Comparison of ENCODE assay signal across 22 cellular contexts in the genomic region with DNA sequence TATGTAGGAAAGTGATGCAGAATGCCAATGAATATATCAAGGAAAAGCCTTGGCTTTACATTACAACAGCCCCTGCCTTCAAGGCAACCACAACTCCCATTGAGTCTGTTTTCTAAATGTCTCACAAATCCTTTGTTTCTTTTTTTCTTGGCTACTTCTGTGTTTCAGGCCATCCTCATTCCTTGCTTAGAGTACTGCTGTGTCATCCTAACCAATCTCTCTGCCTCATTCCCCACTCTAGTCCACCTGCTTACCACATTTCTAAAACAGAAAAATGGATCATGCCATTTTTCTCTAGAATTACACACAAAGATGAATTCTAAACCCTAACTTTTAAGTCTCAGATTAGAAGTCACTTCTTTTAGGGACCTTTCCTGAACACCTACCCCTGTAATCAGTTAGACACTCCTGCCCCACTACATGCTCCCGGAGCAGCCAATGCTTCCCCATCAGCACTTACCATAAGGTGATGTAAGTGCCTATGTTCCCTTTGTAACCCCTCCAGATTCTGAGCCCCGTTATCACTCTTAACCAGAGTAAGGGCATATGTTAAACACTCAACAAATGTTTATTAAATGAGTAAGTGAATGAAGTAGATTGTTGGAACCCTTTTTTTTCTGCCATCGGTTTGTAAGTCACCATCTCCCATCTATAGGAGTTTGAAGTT. TPM values are rescaled to one million over a fixed set of nuclear protein-coding genes. Genes with fewer than 3 reads are reported as not detected.
A peak's percentile ranks its signal among the peaks of the same experiment; 100 is the strongest.
DNase-seq lines count a peak whose midpoint lies in the region; ATAC-seq lines count a peak whose summit lies in the region.
"Had no signal": no experiment of that assay in that cellular context is flagged by ENCODE, and none has a peak within 500 bp of the region (broad histone marks: within the 10 kb centered on the region; RNA-seq: fewer than 3 reads in every experiment).

No MANE protein-coding gene starts in this region.

- WGBS in mesenchymal stem cell, result 100% methylated on average over 1 of the region's 3 CpGs

- H3K27me3 Mint-ChIP-seq in activated T-helper 1 cell treated with anti-CD3 and anti-CD28 coated beads, Interleukin-12 subunit alpha, Interleukin-12 subunit beta, Interleukin-2, Interleukin-4 antibody, amounts not matched to agents 30 ng/mL and 10 ng/mL and 1 ng/mL, durations not matched to agents 14 hours and 24 hours and 36 hours (ENCODE audit: insufficient read depth), result no peaks in the 10 kb centered on the region
- H3K27me3 Mint-ChIP-seq: activated CD4-positive, alpha-beta T cell treated with anti-CD3 and anti-CD28 coated beads, Interleukin-2, amount 10 ng/mL, durations not matched to agents 7 days and 5 days had no signal

- peaks cover 13% of the 10 kb centered on the region for H3K4me1 ChIP-seq in ACC112 (ENCODE audit: control insufficient read depth, insufficient read depth, low read length, unreplicated experiment)
- H3K4me1 ChIP-seq in mesenchymal stem cell (ENCODE audit: control insufficient read depth, insufficient read depth, low read depth, low read length), result peaks cover 2% of the 10 kb centered on the region

- no peak overlapping the region for H3K4me3 ChIP-seq in ACC112 (ENCODE audit: low read depth, low read length)
- no peak overlapping the region for H3K4me3 ChIP-seq in mesenchymal stem cell (ENCODE audit: insufficient read depth in 1 of 2, low read depth in 1 of 2, low read length in 2 of 2)
- H3K4me3 ChIP-seq: coronary artery, heart right ventricle, psoas muscle, SJSA1, suprapubic skin had no signal

- no peak overlapping the region for H4K91ac ChIP-seq in mesenchymal stem cell (ENCODE audit: low read length)

- H3K4me1 Mint-ChIP-seq in activated T-helper 1 cell treated with anti-CD3 and anti-CD28 coated beads, Interleukin-12 subunit alpha, Interleukin-12 subunit beta, Interleukin-2, Interleukin-4 antibody, amounts not matched to agents 30 ng/mL and 10 ng/mL and 1 ng/mL, durations not matched to agents 14 hours and 24 hours and 36 hours (ENCODE audit: low read depth), result peaks cover 19% of the 10 kb centered on the region

- H3K4ac ChIP-seq in mesenchymal stem cell (ENCODE audit: low read depth in 1 of 2, low read length in 2 of 2), result peak overlapping the region in 1 of 2 experiments; percentile 61

- intact Hi-C loops in activated T-helper 1 cell treated with anti-CD3 and anti-CD28 coated beads, Interleukin-12 subunit alpha, Interleukin-12 subunit beta, Interleukin-2, Interleukin-4 antibody, amounts not matched to agents 30 ng/mL and 10 ng/mL and 1 ng/mL, durations not matched to agents 14 hours and 24 hours and 36 hours (cut with micrococcal nuclease), result loop anchor here (10.0 kb wide), 1 partner anchor 792 kb away; a partner anchor contains a TSS

- no peak overlapping the region for H2BK15ac ChIP-seq in mesenchymal stem cell (ENCODE audit: low read depth, poor library complexity, severe bottlenecking)

- H3K27ac ChIP-seq in ACC112 (ENCODE audit: low read depth, low read length) (peak overlapping the region; percentile 42), mesenchymal stem cell (ENCODE audit: low read length, poor library complexity, severe bottlenecking) (no peak overlapping the region)
- H3K27ac ChIP-seq: psoas muscle, SJSA1, suprapubic skin had no signal

- H3K27ac Mint-ChIP-seq in activated T-helper 1 cell treated with anti-CD3 and anti-CD28 coated beads, Interleukin-12 subunit alpha, Interleukin-12 subunit beta, Interleukin-2, Interleukin-4 antibody, amounts not matched to agents 30 ng/mL and 10 ng/mL and 1 ng/mL, durations not matched to agents 14 hours and 24 hours and 36 hours, result peak overlapping the region; percentile 9
- H3K27ac Mint-ChIP-seq: activated CD4-positive, alpha-beta T cell treated with anti-CD3 and anti-CD28 coated beads, Interleukin-2, amount 10 ng/mL, durations not matched to agents 7 days and 5 days; T-helper 1 cell treated with Interleukin-12 subunit alpha and Interleukin-12 subunit beta and Interleukin-4 antibody, amounts not matched to agents 30 μg/mL and 1 μg/mL, for 36 hours had no signal

- H3K9me3 Mint-ChIP-seq in activated T-helper 1 cell treated with anti-CD3 and anti-CD28 coated beads, Interleukin-12 subunit alpha, Interleukin-12 subunit beta, Interleukin-2, Interleukin-4 antibody, amounts not matched to agents 30 ng/mL and 10 ng/mL and 1 ng/mL, durations not matched to agents 14 hours and 24 hours and 36 hours, result no peaks in the 10 kb centered on the region
- H3K9me3 Mint-ChIP-seq: activated CD4-positive, alpha-beta T cell treated with anti-CD3 and anti-CD28 coated beads, Interleukin-2, amount 10 ng/mL, durations not matched to agents 7 days and 5 days; T-helper 1 cell treated with Interleukin-12 subunit alpha and Interleukin-12 subunit beta and Interleukin-4 antibody, amounts not matched to agents 30 μg/mL and 1 μg/mL, for 36 hours had no signal

- H3K79me2 ChIP-seq in ACC112 (ENCODE audit: control insufficient read depth, insufficient read depth, low read length, unreplicated experiment), result no peaks in the 10 kb centered on the region

- H2BK12ac ChIP-seq in mesenchymal stem cell (ENCODE audit: low read length in 2 of 2), result peak overlapping the region in 1 of 2 experiments; percentile 3

- no peak overlapping the region for H2AFZ ChIP-seq in ACC112 (ENCODE audit: low read length, unreplicated experiment)
- no peak overlapping the region for H2AFZ ChIP-seq in mesenchymal stem cell (ENCODE audit: low read depth, low read length)

- H3K23ac ChIP-seq in mesenchymal stem cell (ENCODE audit: low read length in 2 of 2), result no peak overlapping the region

- no peak overlapping the region for H3K4me3 Mint-ChIP-seq in activated T-helper 1 cell treated with anti-CD3 and anti-CD28 coated beads, Interleukin-12 subunit alpha, Interleukin-12 subunit beta, Interleukin-2, Interleukin-4 antibody, amounts not matched to agents 30 ng/mL and 10 ng/mL and 1 ng/mL, durations not matched to agents 14 hours and 24 hours and 36 hours
- H3K4me3 Mint-ChIP-seq: activated CD4-positive, alpha-beta T cell treated with anti-CD3 and anti-CD28 coated beads, Interleukin-2, amount 10 ng/mL, durations not matched to agents 7 days and 5 days; T-helper 1 cell treated with Interleukin-12 subunit alpha and Interleukin-12 subunit beta and Interleukin-4 antibody, amounts not matched to agents 30 μg/mL and 1 μg/mL, for 36 hours had no signal

- peak; percentile 35 for DNase-seq in ELF-1 (ENCODE audit: low read depth, low spot score)
- no peak for DNase-seq in activated T-helper 1 cell treated with anti-CD3 and anti-CD28 coated beads, Interleukin-12 subunit alpha, Interleukin-12 subunit beta, Interleukin-2, Interleukin-4 antibody, amounts not matched to agents 30 ng/mL and 10 ng/mL and 1 ng/mL, durations not matched to agents 14 hours and 24 hours and 36 hours (ENCODE audit: low spot score)
- no peak for DNase-seq in mesenchymal stem cell
- no peak for DNase-seq in DMS153 treated with DMSO at 0.1 percent for 48 hours (lab: John Stamatoyannopoulos, UW; ENCODE audit: unreplicated experiment)
- DNase-seq in kidney tubule cell (ENCODE audit: low spot score), result no peak
- DNase-seq: activated CD4-positive, alpha-beta T cell treated with anti-CD3 and anti-CD28 coated beads, Interleukin-2, amount 10 ng/mL, durations not matched to agents 7 days and 5 days; activated gamma-delta T cell; DMS79; heart right ventricle; midbrain; NCI-H524 treated with DMSO at 0.1 percent for 48 hours; psoas muscle had no signal

- H3K4me2 ChIP-seq in mesenchymal stem cell (ENCODE audit: low read length, poor library complexity, severe bottlenecking), result no peak overlapping the region

- no peak overlapping the region for H3K18ac ChIP-seq in mesenchymal stem cell (ENCODE audit: low read depth in 1 of 2, low read length in 2 of 2)

- H3K36me3 Mint-ChIP-seq in activated T-helper 1 cell treated with anti-CD3 and anti-CD28 coated beads, Interleukin-12 subunit alpha, Interleukin-12 subunit beta, Interleukin-2, Interleukin-4 antibody, amounts not matched to agents 30 ng/mL and 10 ng/mL and 1 ng/mL, durations not matched to agents 14 hours and 24 hours and 36 hours (ENCODE audit: low read depth), result peaks cover 2% of the 10 kb centered on the region

- ATAC-seq in GM18519 (IDR thresholded peaks at IDR 0.05; ENCODE audit: low FRiP score, unreplicated experiment) (no peak), GM18520 (IDR thresholded peaks at IDR 0.05; ENCODE audit: unreplicated experiment) (no peak)
- ATAC-seq: heart right ventricle, left lobe of liver, psoas muscle had no signal

- H3K9me3 ChIP-seq in mesenchymal stem cell (ENCODE audit: control insufficient read depth, low read length), result no peaks in the 10 kb centered on the region
- H3K9me3 ChIP-seq: heart right ventricle, psoas muscle, SJSA1, suprapubic skin had no signal

- H3K36me3 ChIP-seq in ACC112 (ENCODE audit: insufficient read depth, low read length), result no peaks in the 10 kb centered on the region
- H3K36me3 ChIP-seq in mesenchymal stem cell (ENCODE audit: control insufficient read depth in 1 of 2, insufficient read depth in 2 of 2, low read depth in 1 of 2, low read length in 2 of 2), result peaks cover 0 to 12% of the 10 kb centered on the region in 2 experiments

- H2BK120ac ChIP-seq in mesenchymal stem cell (ENCODE audit: low read depth, low read length), result no peak overlapping the region

- peak overlapping the region; percentile 97 for H3K9ac ChIP-seq in mesenchymal stem cell (ENCODE audit: low read length)

- no peaks in the 10 kb centered on the region for H3K27me3 ChIP-seq in ACC112 (ENCODE audit: insufficient read depth, low read length)
- no peaks in the 10 kb centered on the region for H3K27me3 ChIP-seq in mesenchymal stem cell (ENCODE audit: control insufficient read depth in 1 of 2, insufficient read depth in 1 of 2, low read length in 2 of 2)
- H3K27me3 ChIP-seq: heart right ventricle, SJSA1, suprapubic skin had no signal

- H2BK5ac ChIP-seq in mesenchymal stem cell (ENCODE audit: low read depth, low read length, poor library complexity, severe bottlenecking), result no peak overlapping the region

- H3K79me1 ChIP-seq in mesenchymal stem cell (replicated peaks; ENCODE audit: low read length, poor library complexity, severe bottlenecking), result peaks cover 15% of the 10 kb centered on the region

- peak overlapping the region; percentile 86 for H2AK5ac ChIP-seq in mesenchymal stem cell (ENCODE audit: low read length, severe bottlenecking)

- no peak overlapping the region for H4K8ac ChIP-seq in mesenchymal stem cell (ENCODE audit: low read length)

- no peak overlapping the region for H3K14ac ChIP-seq in mesenchymal stem cell (ENCODE audit: low read length in 2 of 2)

RNA-seq across cellular contexts. Expression of a gene that starts 2.8 kb away (rescaled TPM):
- total RNA-seq in activated T-helper 1 cell treated with anti-CD3 and anti-CD28 coated beads, Interleukin-12 subunit alpha, Interleukin-12 subunit beta, Interleukin-2, Interleukin-4 antibody, amounts not matched to agents 30 ng/mL and 10 ng/mL and 1 ng/mL, durations not matched to agents 14 hours and 24 hours and 36 hours, result 9.7 and 12.6 TPM in 2 replicates
- polyA plus RNA-seq in mesenchymal stem cell (2013, experiment 1 of 2), result 17.4 TPM
- 18.1 TPM for polyA plus RNA-seq in mesenchymal stem cell (2013, experiment 2 of 2)

RNA-seq across cellular contexts. Expression of a gene that starts 12.4 kb away (rescaled TPM):
- total RNA-seq in activated T-helper 1 cell treated with anti-CD3 and anti-CD28 coated beads, Interleukin-12 subunit alpha, Interleukin-12 subunit beta, Interleukin-2, Interleukin-4 antibody, amounts not matched to agents 30 ng/mL and 10 ng/mL and 1 ng/mL, durations not matched to agents 14 hours and 24 hours and 36 hours, result 0.12 and 0.47 TPM in 2 replicates
- polyA plus RNA-seq in mesenchymal stem cell (2013, experiment 1 of 2), result 2.8 TPM
- 2.6 TPM for polyA plus RNA-seq in mesenchymal stem cell (2013, experiment 2 of 2)

RNA-seq across cellular contexts. Expression of a gene that starts 19.7 kb away (rescaled TPM):
- total RNA-seq in activated T-helper 1 cell treated with anti-CD3 and anti-CD28 coated beads, Interleukin-12 subunit alpha, Interleukin-12 subunit beta, Interleukin-2, Interleukin-4 antibody, amounts not matched to agents 30 ng/mL and 10 ng/mL and 1 ng/mL, durations not matched to agents 14 hours and 24 hours and 36 hours, result not detected in 2 replicates
- not detected for polyA plus RNA-seq in mesenchymal stem cell (2013, experiment 1 of 2)
- polyA plus RNA-seq in mesenchymal stem cell (2013, experiment 2 of 2), result not detected
- total RNA-seq: activated CD4-positive, alpha-beta T cell treated with anti-CD3 and anti-CD28 coated beads, Interleukin-2, amount 10 ng/mL, durations not matched to agents 7 days and 5 days; SJSA1; skeletal muscle tissue; suprapubic skin had no signal
- polyA plus RNA-seq: neural cell had no signal
